ENCODE assay signal across 8 cellular contexts in the genomic region with DNA sequence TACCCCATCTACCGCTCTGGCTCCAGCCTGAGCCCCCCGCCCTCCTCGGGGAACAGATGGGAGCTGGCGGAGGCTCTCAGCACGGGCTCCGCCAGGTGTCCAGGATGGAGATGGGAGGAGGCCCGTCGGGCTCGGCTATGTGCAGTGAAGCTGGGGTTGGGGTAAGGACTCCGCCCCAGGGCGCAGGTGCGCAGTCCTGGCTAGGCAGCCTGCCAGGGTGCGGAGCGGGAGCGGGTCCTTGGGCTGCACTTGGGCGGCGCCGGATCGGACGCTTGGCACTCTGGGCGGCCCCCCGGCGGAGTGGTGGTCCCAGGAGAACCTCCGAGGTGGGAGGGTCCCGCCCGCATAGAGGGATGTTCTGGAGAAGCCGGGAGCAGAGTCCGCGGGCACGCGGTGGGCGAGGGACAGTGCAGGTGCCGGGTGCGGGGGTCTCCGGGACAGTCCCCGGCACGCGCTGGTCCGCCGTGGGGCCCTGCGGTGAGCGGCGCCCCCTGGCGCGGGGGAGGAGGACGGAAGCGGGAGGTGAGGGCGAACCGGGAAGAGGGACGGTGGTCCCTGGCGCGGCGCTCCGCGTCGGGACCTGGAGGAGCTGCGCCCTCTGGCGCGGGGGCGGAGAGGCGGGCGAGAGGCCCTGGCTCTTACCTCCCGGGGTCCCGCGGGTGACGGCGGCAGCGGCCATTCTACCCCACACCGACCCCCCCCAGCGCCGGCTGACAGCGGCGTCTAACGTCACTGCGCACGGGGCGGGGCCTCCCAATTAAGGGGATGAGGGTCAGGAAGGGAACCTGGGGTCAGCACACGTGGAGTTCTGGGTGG. TPM values are rescaled to one million over a fixed set of nuclear protein-coding genes. Genes with fewer than 3 reads are reported as not detected.
A peak's percentile ranks its signal among the peaks of the same experiment; 100 is the strongest.
DNase-seq lines count a peak whose midpoint lies in the region; ATAC-seq and TF ChIP-seq lines count a peak whose summit lies in the region.

A gene with protein sequence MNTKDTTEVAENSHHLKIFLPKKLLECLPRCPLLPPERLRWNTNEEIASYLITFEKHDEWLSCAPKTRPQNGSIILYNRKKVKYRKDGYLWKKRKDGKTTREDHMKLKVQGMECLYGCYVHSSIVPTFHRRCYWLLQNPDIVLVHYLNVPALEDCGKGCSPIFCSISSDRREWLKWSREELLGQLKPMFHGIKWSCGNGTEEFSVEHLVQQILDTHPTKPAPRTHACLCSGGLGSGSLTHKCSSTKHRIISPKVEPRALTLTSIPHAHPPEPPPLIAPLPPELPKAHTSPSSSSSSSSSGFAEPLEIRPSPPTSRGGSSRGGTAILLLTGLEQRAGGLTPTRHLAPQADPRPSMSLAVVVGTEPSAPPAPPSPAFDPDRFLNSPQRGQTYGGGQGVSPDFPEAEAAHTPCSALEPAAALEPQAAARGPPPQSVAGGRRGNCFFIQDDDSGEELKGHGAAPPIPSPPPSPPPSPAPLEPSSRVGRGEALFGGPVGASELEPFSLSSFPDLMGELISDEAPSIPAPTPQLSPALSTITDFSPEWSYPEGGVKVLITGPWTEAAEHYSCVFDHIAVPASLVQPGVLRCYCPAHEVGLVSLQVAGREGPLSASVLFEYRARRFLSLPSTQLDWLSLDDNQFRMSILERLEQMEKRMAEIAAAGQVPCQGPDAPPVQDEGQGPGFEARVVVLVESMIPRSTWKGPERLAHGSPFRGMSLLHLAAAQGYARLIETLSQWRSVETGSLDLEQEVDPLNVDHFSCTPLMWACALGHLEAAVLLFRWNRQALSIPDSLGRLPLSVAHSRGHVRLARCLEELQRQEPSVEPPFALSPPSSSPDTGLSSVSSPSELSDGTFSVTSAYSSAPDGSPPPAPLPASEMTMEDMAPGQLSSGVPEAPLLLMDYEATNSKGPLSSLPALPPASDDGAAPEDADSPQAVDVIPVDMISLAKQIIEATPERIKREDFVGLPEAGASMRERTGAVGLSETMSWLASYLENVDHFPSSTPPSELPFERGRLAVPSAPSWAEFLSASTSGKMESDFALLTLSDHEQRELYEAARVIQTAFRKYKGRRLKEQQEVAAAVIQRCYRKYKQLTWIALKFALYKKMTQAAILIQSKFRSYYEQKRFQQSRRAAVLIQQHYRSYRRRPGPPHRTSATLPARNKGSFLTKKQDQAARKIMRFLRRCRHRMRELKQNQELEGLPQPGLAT (minus strand): TSS at position 725 of the 816 bp plus-strand sequence. CDS start 1,453 bp downstream, outside the sequence.

- H3K9me2 ChIP-seq in HCT116 (ENCODE audit: insufficient read depth), result no peaks in the 10 kb centered on the region

- H3K4me1 ChIP-seq in HCT116 (ENCODE audit: control insufficient read depth in 1 of 2, insufficient read depth in 2 of 2, low read length in 2 of 2) (peaks cover 7 to 24% of the 10 kb centered on the region in 2 experiments), upper lobe of right lung (peaks cover 15% of the 10 kb centered on the region)

- peaks cover 15% of the 10 kb centered on the region for H3K79me2 ChIP-seq in HCT116 (ENCODE audit: insufficient read depth, low read length)

- no peaks in the 10 kb centered on the region for H3K27me3 Mint-ChIP-seq in activated naive CD8-positive, alpha-beta T cell treated with anti-CD3 and anti-CD28 coated beads, Interleukin-2, amount 50 U/mL, for 24 hours

- H3K27ac ChIP-seq in HCT116 (ENCODE audit: low read depth, low read length), result peak within 1 kb of the TSS; percentile 84
- H3K27ac ChIP-seq in upper lobe of right lung, result peak within 1 kb of the TSS; percentile 93

- no peaks in the 10 kb centered on the region for H3K9me3 ChIP-seq in HCT116 (ENCODE audit: control insufficient read depth in 1 of 2, insufficient read depth in 1 of 2, low read depth in 1 of 2, low read length in 2 of 2)
- no peaks in the 10 kb centered on the region for H3K9me3 ChIP-seq in upper lobe of right lung

- H3K4me3 ChIP-seq in HCT116 (replicated peaks in 1 of 2; ENCODE audit: low read depth in 1 of 2, low read length in 2 of 2) (peak within 1 kb of the TSS; percentile 72 to 97), NB4 (ENCODE audit: low read depth, low read length) (peak within 1 kb of the TSS; percentile 65), upper lobe of right lung (peak within 1 kb of the TSS; percentile 91)

- RAD21 ChIA-PET in HCT116 (lab: Charles Lee; ENCODE audit: low non-redundant PET in 1 of 2, low total read pairs in 2 of 2, uncharacterized antibody in 2 of 2, unreplicated experiment in 2 of 2), result interaction anchor here in 1 of 2 experiments (0.6 kb wide), 1 partner anchor 64 kb away, joined by 3 read pairs; no protein-coding TSS in a partner anchor

- ATAC-seq in HCT116 (peak; percentile 85), upper lobe of right lung (peak; percentile 94)
- ATAC-seq in activated naive CD8-positive, alpha-beta T cell treated with anti-CD3 and anti-CD28 coated beads, Interleukin-2, amount 50 U/mL, for 24 hours, result peak; percentile 92

- peak; percentile 80 for DNase-seq in GDM1 (lab: John Stamatoyannopoulos, UW)
- DNase-seq in HCT116 (ENCODE audit: low read depth, low spot score), result peak; percentile 52
- peak; percentile 82 for DNase-seq in NB4 (ENCODE audit: low read depth)
- peak; percentile 84 for DNase-seq in T follicular helper cell (ENCODE audit: low read depth)
- DNase-seq in activated naive CD8-positive, alpha-beta T cell treated with anti-CD3 and anti-CD28 coated beads, Interleukin-2, amount 50 U/mL, for 24 hours, result peak; percentile 94
- peak; percentile 96 for DNase-seq in cardiac septum (ENCODE audit: low spot score)
- DNase-seq in posterior cingulate gyrus, result peak; percentile 82 to 98 (median 90)
- peak; percentile 96 for DNase-seq in upper lobe of right lung

- H3K9ac ChIP-seq in HCT116 (ENCODE audit: low read length), result peak within 1 kb of the TSS; percentile 90

- H4K20me1 ChIP-seq in HCT116 (ENCODE audit: insufficient read depth), result no peaks in the 10 kb centered on the region

- H3K27ac Mint-ChIP-seq in activated naive CD8-positive, alpha-beta T cell treated with anti-CD3 and anti-CD28 coated beads, Interleukin-2, amount 50 U/mL, for 24 hours, result peak within 1 kb of the TSS; percentile 88

- no peaks in the 10 kb centered on the region for H3K9me3 Mint-ChIP-seq in activated naive CD8-positive, alpha-beta T cell treated with anti-CD3 and anti-CD28 coated beads, Interleukin-2, amount 50 U/mL, for 24 hours

- TF ChIP-seq CTCF in HCT116 (IDR thresholded peaks at IDR 0.05 in 2 of 3, conservative IDR thresholded peaks at IDR 0.05 in 1 of 3; ENCODE audit: borderline replicate concordance in 1 of 3, insufficient read depth in 1 of 3, low read depth in 2 of 3, low read length in 2 of 3) (peak; percentile 66 to 89 (median 73)), NB4 (IDR thresholded peaks at IDR 0.05; ENCODE audit: low read depth, low read length) (peak; percentile 42), upper lobe of right lung (IDR thresholded peaks at IDR 0.05) (peak; percentile 69)

- no TSS peak for BruUV-seq in HCT116 (replicated peaks; lab: Mats Ljungman, UMichigan)

- POLR2A ChIA-PET in HCT116 (lab: Charles Lee), result interaction anchor here (0.6 to 1.9 kb wide), 6 partner anchors 10 to 78 kb away, joined by 4 to 16 read pairs (median 7); a partner anchor contains a TSS

- peak within 1 kb of the TSS; percentile 90 for H3K4me3 Mint-ChIP-seq in activated naive CD8-positive, alpha-beta T cell treated with anti-CD3 and anti-CD28 coated beads, Interleukin-2, amount 50 U/mL, for 24 hours

- H3K27me3 ChIP-seq in HCT116 (ENCODE audit: insufficient read depth, low read length) (no peaks in the 10 kb centered on the region), upper lobe of right lung (no peaks in the 10 kb centered on the region)

- peak within 1 kb of the TSS; percentile 78 for H2AFZ ChIP-seq in HCT116 (ENCODE audit: low read depth, low read length, poor library complexity, severe bottlenecking)

- peaks cover 32% of the 10 kb centered on the region for H3K4me1 Mint-ChIP-seq in activated naive CD8-positive, alpha-beta T cell treated with anti-CD3 and anti-CD28 coated beads, Interleukin-2, amount 50 U/mL, for 24 hours

- H3K36me3 Mint-ChIP-seq in activated naive CD8-positive, alpha-beta T cell treated with anti-CD3 and anti-CD28 coated beads, Interleukin-2, amount 50 U/mL, for 24 hours (ENCODE audit: low read depth), result peaks cover 19% of the 10 kb centered on the region

- TF ChIP-seq RAD21 in HCT116 (IDR thresholded peaks at IDR 0.05; ENCODE audit: low read depth), result peak; percentile 58

- H3K36me3 ChIP-seq in HCT116 (ENCODE audit: control insufficient read depth in 1 of 2, insufficient read depth in 2 of 2, low read length in 2 of 2) (peaks cover 2 to 7% of the 10 kb centered on the region in 2 experiments; a peak in 1 of 4 replicates), upper lobe of right lung (peaks cover 17% of the 10 kb centered on the region)

- CTCF ChIA-PET in HCT116 (lab: Charles Lee), result interaction anchor here (0.6 to 1.4 kb wide), 4 partner anchors 20 to 242 kb away, joined by 3 to 9 read pairs (median 5); a partner anchor contains a TSS

- intact Hi-C loops in HCT116 (cut with micrococcal nuclease) (loop anchor here (1.0 to 5.0 kb wide), 3 partner anchors 20 to 78 kb away; a partner anchor contains a TSS), cardiac septum (cut with DNase I) (loop anchor here (1.0 to 2.0 kb wide), 2 partner anchors 20 to 78 kb away; a partner anchor contains a TSS), posterior cingulate gyrus (cut with DNase I) (loop anchor here (5.0 kb wide), 1 partner anchor 40 kb away; a partner anchor contains a TSS), upper lobe of right lung (cut with DNase I) (loop anchor here (10.0 kb wide), 1 partner anchor 78 kb away; no protein-coding TSS in a partner anchor)

- H3K4me2 ChIP-seq in HCT116 (ENCODE audit: low read length), result peak within 1 kb of the TSS; percentile 99

- TF ChIP-seq POLR2A in HCT116 (IDR thresholded peaks at IDR 0.05; ENCODE audit: borderline replicate concordance, extremely low read depth, insufficient read depth, insufficient read length) (peak; percentile 82), NB4 (IDR thresholded peaks at IDR 0.05; ENCODE audit: extremely low read depth, insufficient read length) (peak; percentile 35)

RNA-seq across cellular contexts. Expression of the gene that starts here (rescaled TPM):
- 37.8 TPM for total RNA-seq in HCT116 (2021; ENCODE audit: unreplicated experiment)
- polyA plus RNA-seq in HCT116 (2012), result 53.9 and 58.0 TPM in 2 replicates
- total RNA-seq in cardiac septum, result 38.9 TPM
- total RNA-seq in upper lobe of right lung, result 55.8 TPM

Comparison
In these comparisons a context has a peak if more than half of its experiments do, and no peak if none do; other contexts are left out.
1. Peak in every context shown above with its lines: DNase-seq, ATAC-seq, H3K4me3 ChIP-seq and H3K27ac ChIP-seq.